In the genomic region with DNA sequence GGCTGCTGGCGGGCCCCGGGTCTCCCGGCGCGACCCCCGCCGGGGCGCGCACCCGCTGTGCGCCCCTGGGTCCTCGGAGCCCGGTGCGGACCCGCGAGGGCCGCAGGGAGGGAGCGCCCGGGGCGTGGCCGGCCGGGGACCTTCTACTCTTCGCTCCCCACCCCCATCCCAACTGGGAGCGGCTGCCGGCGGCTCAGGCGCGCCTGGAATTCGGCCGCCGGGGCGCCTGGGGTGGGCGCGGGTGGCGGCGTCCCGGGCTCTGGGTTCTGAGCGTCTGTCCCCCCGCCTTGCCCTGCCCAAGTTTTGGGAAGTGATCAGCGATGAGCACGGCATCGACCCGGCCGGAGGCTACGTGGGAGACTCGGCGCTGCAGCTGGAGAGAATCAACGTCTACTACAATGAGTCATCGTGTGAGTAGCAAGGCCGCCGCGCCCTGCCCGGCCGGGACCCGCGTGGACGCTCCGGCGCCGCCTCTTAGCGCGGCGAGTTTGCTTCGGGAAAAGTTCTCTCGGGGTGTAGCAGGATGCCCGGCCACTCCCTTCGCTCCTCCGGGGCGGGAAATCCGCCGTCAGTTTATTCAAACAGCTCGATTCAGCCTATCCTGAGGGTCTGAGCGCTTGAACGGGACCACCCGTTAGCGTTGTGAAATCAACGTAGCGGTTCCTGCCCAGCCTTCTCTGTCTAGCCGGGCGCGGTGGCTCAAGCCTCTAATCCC, we compare ENCODE assay signal across 8 cellular contexts. TPM values are rescaled to one million over a fixed set of nuclear protein-coding genes. Genes with fewer than 3 reads are reported as not detected.
DNase-seq lines count a peak whose midpoint lies in the region; ATAC-seq, FAIRE-seq and TF ChIP-seq lines count a peak whose summit lies in the region.

No MANE protein-coding gene starts in this region.

- H4K20me1 ChIP-seq in H1 (replicated peaks in 1 of 2; ENCODE audit: control insufficient read depth in 1 of 2, insufficient read depth in 2 of 2, low read length in 2 of 2), result peaks cover 0 to 3% of the 10 kb centered on the region in 2 experiments

- H3K23ac ChIP-seq in H1 (ENCODE audit: insufficient read length) (no peak overlapping the region), mesenchymal stem cell (ENCODE audit: low read length in 2 of 2) (peak overlapping the region in 1 of 2 experiments; percentile 97)

- H3K27ac ChIP-seq in H1 (ENCODE audit: low read depth, low read length) (no peak overlapping the region; the same call in 1 of the 2 replicates), mesenchymal stem cell (ENCODE audit: low read length, poor library complexity, severe bottlenecking) (peak overlapping the region; percentile 80), thymus (ENCODE audit: low read depth) (peak overlapping the region; percentile 80)

- H2BK120ac ChIP-seq in H1 (replicated peaks; ENCODE audit: low read depth, low read length) (no peak overlapping the region), mesenchymal stem cell (ENCODE audit: low read depth, low read length) (peak overlapping the region; percentile 100)

- H3K9ac ChIP-seq in H1 (replicated peaks in 1 of 4; ENCODE audit: extremely low read depth in 1 of 4, low read depth in 3 of 4, low read length in 3 of 4) (peak overlapping the region in 3 of 4 experiments; percentile 24 to 60 (median 42); a peak in 5 of 7 replicates), mesenchymal stem cell (ENCODE audit: low read length) (peak overlapping the region; percentile 93)

- TF ChIP-seq RAD21 in H1 (IDR thresholded peaks at IDR 0.05 in 1 of 2, conservative IDR thresholded peaks at IDR 0.05 in 1 of 2; ENCODE audit: low read depth in 2 of 2, low read length in 2 of 2), result no peak

- DNase-seq in DMS53 treated with DMSO at 0.1 percent for 48 hours (lab: John Stamatoyannopoulos, UW; ENCODE audit: unreplicated experiment), result peak; percentile 48
- peak; percentile 23 for DNase-seq in SKM-1 (lab: John Stamatoyannopoulos, UW; ENCODE audit: unreplicated experiment)
- DNase-seq in H1 (ENCODE audit: low read depth in 1 of 2, low spot score in 2 of 2), result peak in 1 of 2 experiments; percentile 77
- peak; percentile 92 for DNase-seq in mesenchymal stem cell
- DNase-seq in NCI-H2029 (lab: John Stamatoyannopoulos, UW), result no peak

- POLR2A ChIA-PET in H1 (lab: Charles Lee; ENCODE audit: partially characterized antibody), result interaction anchor here (0.8 to 6.1 kb wide), 11 partner anchors 10 to 64 kb away, joined by 3 to 49 read pairs (median 6); no protein-coding TSS in a partner anchor

- H3K27me3 ChIP-seq in H1 (replicated peaks in 1 of 4; ENCODE audit: control insufficient read depth in 3 of 4, extremely low read depth in 1 of 4, insufficient read depth in 3 of 4, low read length in 3 of 4) (peaks cover 0 to 29% (median 20%) of the 10 kb centered on the region in 4 experiments; a peak in 5 of 7 replicates), mesenchymal stem cell (ENCODE audit: control insufficient read depth in 1 of 2, insufficient read depth in 1 of 2, low read length in 2 of 2) (no peaks in the 10 kb centered on the region), thymus (ENCODE audit: control insufficient read depth, insufficient read depth) (peaks cover 45% of the 10 kb centered on the region)

- H4K91ac ChIP-seq in H1 (replicated peaks; ENCODE audit: insufficient read length, low read length) (no peak overlapping the region), mesenchymal stem cell (ENCODE audit: low read length) (peak overlapping the region; percentile 89)

- H3K79me2 ChIP-seq in H1 (ENCODE audit: control insufficient read depth in 1 of 2, insufficient read depth in 2 of 2, low read length in 2 of 2), result peaks cover 0 to 6% of the 10 kb centered on the region in 2 experiments; a peak in 3 of 4 replicates

- no peak overlapping the region for H2BK12ac ChIP-seq in H1 (ENCODE audit: low read depth, low read length)
- no peak overlapping the region for H2BK12ac ChIP-seq in mesenchymal stem cell (ENCODE audit: low read length in 2 of 2)

- H3K14ac ChIP-seq in H1 (ENCODE audit: insufficient read length) (no peak overlapping the region), mesenchymal stem cell (ENCODE audit: low read length in 2 of 2) (peak overlapping the region in 1 of 2 experiments; percentile 19)

- H2AK5ac ChIP-seq in H1 (ENCODE audit: low read depth, low read length), result no peak overlapping the region
- H2AK5ac ChIP-seq in mesenchymal stem cell (ENCODE audit: low read length, severe bottlenecking), result no peak overlapping the region

- no peak overlapping the region for H2AFZ ChIP-seq in H1 (ENCODE audit: low read length)
- H2AFZ ChIP-seq in mesenchymal stem cell (ENCODE audit: low read depth, low read length), result no peak overlapping the region

- H3K4ac ChIP-seq in H1 (replicated peaks; ENCODE audit: insufficient read length, low read depth, low read length) (no peak overlapping the region), mesenchymal stem cell (ENCODE audit: low read depth in 1 of 2, low read length in 2 of 2) (peak overlapping the region; percentile 91 to 94)

- TF ChIP-seq CTCF in H1 (IDR thresholded peaks at IDR 0.05; ENCODE audit: control extremely low read depth in 1 of 3, insufficient read depth in 1 of 3, low read depth in 1 of 3, low read length in 3 of 3), result no peak

- H3K4me3 ChIP-seq in H1 (ENCODE audit: extremely low read depth in 1 of 4, insufficient read depth in 2 of 4, low read depth in 3 of 4, low read length in 4 of 4) (peak overlapping the region; percentile 63 to 81 (median 70)), mesenchymal stem cell (ENCODE audit: insufficient read depth in 1 of 2, low read depth in 1 of 2, low read length in 2 of 2) (peak overlapping the region; percentile 82 to 93), thymus (ENCODE audit: low read length) (peak overlapping the region; percentile 52)

- peaks cover 0 to 16% (median 12%) of the 10 kb centered on the region in 4 experiments; a peak in 6 of 7 replicates for H3K4me1 ChIP-seq in H1 (replicated peaks in 1 of 4; ENCODE audit: control insufficient read depth in 3 of 4, insufficient read depth in 4 of 4, low read length in 3 of 4)
- H3K4me1 ChIP-seq in mesenchymal stem cell (ENCODE audit: control insufficient read depth, insufficient read depth, low read depth, low read length), result peaks cover 14% of the 10 kb centered on the region
- H3K4me1 ChIP-seq in thymus (ENCODE audit: control insufficient read depth, insufficient read depth, low read length), result no peaks in the 10 kb centered on the region

- H3K23me2 ChIP-seq in H1 (ENCODE audit: low read depth, low read length), result peaks cover 11% of the 10 kb centered on the region

- 1% methylated on average over 47 of the region's 81 CpGs; no CpG with 5 or more reads in 1 of the 2 experiments for WGBS in H1 (ENCODE audit: extremely low coverage in 1 of 2, insufficient coverage in 1 of 2, insufficient read length in 1 of 2, insufficient replicate concordance in 2 of 2, low coverage in 1 of 2, low lambda C conversion rate in 2 of 2, missing lambda C conversion rate in 1 of 2), 2 experiments
- WGBS in mesenchymal stem cell, result under 1% methylated on average over 69 of the region's 81 CpGs
- 2% methylated on average over 81 of the region's 81 CpGs for WGBS in thymus

- peak overlapping the region; percentile 78 for H3K4me2 ChIP-seq in H1 (ENCODE audit: insufficient read depth in 1 of 2, low read depth in 2 of 2, low read length in 2 of 2)
- H3K4me2 ChIP-seq in mesenchymal stem cell (ENCODE audit: low read length, poor library complexity, severe bottlenecking), result peak overlapping the region; percentile 73

- peaks cover 0 to 22% (median 6%) of the 10 kb centered on the region in 4 experiments; a peak in 4 of 8 replicates for H3K36me3 ChIP-seq in H1 (ENCODE audit: control insufficient read depth in 2 of 4, insufficient read depth in 4 of 4, low read length in 3 of 4)
- peaks cover 8 to 39% of the 10 kb centered on the region in 2 experiments for H3K36me3 ChIP-seq in mesenchymal stem cell (ENCODE audit: control insufficient read depth in 1 of 2, insufficient read depth in 2 of 2, low read depth in 1 of 2, low read length in 2 of 2)
- H3K36me3 ChIP-seq in thymus (ENCODE audit: control insufficient read depth, insufficient read depth), result no peaks in the 10 kb centered on the region

- H2BK5ac ChIP-seq in H1 (ENCODE audit: low read depth, low read length), result no peak overlapping the region
- peak overlapping the region; percentile 96 for H2BK5ac ChIP-seq in mesenchymal stem cell (ENCODE audit: low read depth, low read length, poor library complexity, severe bottlenecking)

- no peak overlapping the region for H2BK20ac ChIP-seq in H1 (ENCODE audit: low read length)

- CTCF ChIA-PET in H1 (lab: Charles Lee; ENCODE audit: partially characterized antibody), result interaction anchor here (1.0 to 2.6 kb wide), 6 partner anchors 10 to 37 kb away, joined by 3 to 8 read pairs (median 4); no protein-coding TSS in a partner anchor

- H4K5ac ChIP-seq in H1 (ENCODE audit: insufficient read length, low read depth, low read length), result no peak overlapping the region

- TF ChIP-seq POLR2A in H1 (IDR thresholded peaks at IDR 0.05; ENCODE audit: control extremely low read depth in 1 of 2, low read depth in 2 of 2, low read length in 2 of 2), result no peak; a peak in 1 of 3 replicates

- no peak for TF ChIP-seq EP300 in H1 (IDR thresholded peaks at IDR 0.05; ENCODE audit: borderline replicate concordance in 1 of 2, low read depth in 2 of 2, low read length in 2 of 2)

- H2BK15ac ChIP-seq in H1 (ENCODE audit: low read length) (no peak overlapping the region), mesenchymal stem cell (ENCODE audit: low read depth, poor library complexity, severe bottlenecking) (peak overlapping the region; percentile 52)

- ATAC-seq in GM21360 (IDR thresholded peaks at IDR 0.05; ENCODE audit: unreplicated experiment), result peak; percentile 45
- ATAC-seq in HG03521 (IDR thresholded peaks at IDR 0.05; ENCODE audit: unreplicated experiment), result peak; percentile 47

- no peak for FAIRE-seq in H1 (lab: Jason Lieb, UNC)

- no peaks in the 10 kb centered on the region for H3K9me3 ChIP-seq in H1 (ENCODE audit: insufficient read depth in 2 of 2, low read depth in 1 of 2, low read length in 1 of 2)
- peaks cover 11% of the 10 kb centered on the region for H3K9me3 ChIP-seq in mesenchymal stem cell (ENCODE audit: control insufficient read depth, low read length)
- no peaks in the 10 kb centered on the region for H3K9me3 ChIP-seq in thymus (ENCODE audit: control insufficient read depth)

- H3K56ac ChIP-seq in H1 (replicated peaks; ENCODE audit: insufficient read length, low read depth, low read length), result no peak overlapping the region

- no peaks in the 10 kb centered on the region for H3K79me1 ChIP-seq in H1 (ENCODE audit: low read depth, low read length)
- peaks cover 6% of the 10 kb centered on the region for H3K79me1 ChIP-seq in mesenchymal stem cell (replicated peaks; ENCODE audit: low read length, poor library complexity, severe bottlenecking)

- H4K8ac ChIP-seq in H1 (ENCODE audit: extremely low read depth, insufficient read depth, low read length) (peak overlapping the region; percentile 87), mesenchymal stem cell (ENCODE audit: low read length) (peak overlapping the region; percentile 92)

- peak overlapping the region; percentile 60; the same call in 1 of the 2 replicates for H3K18ac ChIP-seq in H1 (ENCODE audit: extremely low read depth, low read length)
- peak overlapping the region; percentile 97 to 99 for H3K18ac ChIP-seq in mesenchymal stem cell (ENCODE audit: low read depth in 1 of 2, low read length in 2 of 2)

RNA-seq across cellular contexts. Expression of a gene that starts 0.5 kb away (rescaled TPM):
- total RNA-seq in H1 (2021; fragmentation: NEBNext Ultra II Directional; extraction: Animal tissue kit (Norgen Biotek cat#: 25700)), result 126 and 128 TPM in 2 replicates
- polyA plus RNA-seq in H1 (2011; rRNA removed) (223 and 288 TPM in 2 replicates), thymus (46.6 TPM)
- 206 TPM for polyA plus RNA-seq in H1 (2011; cell fraction: cytosol; rRNA removed)
- polyA plus RNA-seq in H1 (2011; cell fraction: nucleus; rRNA removed), result 196 TPM
- polyA plus RNA-seq in H1 (2012, experiment 1 of 2), result 96.3 to 131 TPM (median 121 TPM) in 4 replicates
- polyA plus RNA-seq in H1 (2012, experiment 2 of 2), result 81.1 TPM
- 88.3 TPM for polyA plus RNA-seq in H1 (2013, experiment 1 of 2)
- polyA plus RNA-seq in H1 (2013, experiment 2 of 2), result 92.6 TPM
- polyA minus RNA-seq in H1 (2011; rRNA and poly(A)+ RNA removed), result 69.6 and 75.5 TPM in 2 replicates
- polyA minus RNA-seq in H1 (2011; cell fraction: cytosol; rRNA and poly(A)+ RNA removed), result 91.3 TPM
- 58.7 TPM for polyA minus RNA-seq in H1 (2011; cell fraction: nucleus; rRNA and poly(A)+ RNA removed)
- polyA plus RNA-seq in mesenchymal stem cell (2013, experiment 1 of 2), result 234 TPM
- polyA plus RNA-seq in mesenchymal stem cell (2013, experiment 2 of 2), result 237 TPM

RNA-seq across cellular contexts. Expression of a gene that starts 54.4 kb away (rescaled TPM):
- not detected in 2 replicates for total RNA-seq in H1 (2021; fragmentation: NEBNext Ultra II Directional; extraction: Animal tissue kit (Norgen Biotek cat#: 25700))
- 0.06 TPM in 1 of 2 replicates, not detected in the other for polyA plus RNA-seq in H1 (2011; rRNA removed)
- not detected for polyA plus RNA-seq in H1 (2011; cell fraction: cytosol; rRNA removed)
- polyA plus RNA-seq in H1 (2011; cell fraction: nucleus; rRNA removed), result 0.09 TPM
- not detected in 4 replicates for polyA plus RNA-seq in H1 (2012, experiment 1 of 2)
- polyA plus RNA-seq in H1 (2012, experiment 2 of 2), result not detected
- polyA plus RNA-seq in H1 (2013, experiment 1 of 2), result 0.12 TPM
- polyA plus RNA-seq in H1 (2013, experiment 2 of 2), result 0.15 TPM
- not detected in 2 replicates for polyA minus RNA-seq in H1 (2011; rRNA and poly(A)+ RNA removed)
- not detected for polyA minus RNA-seq in H1 (2011; cell fraction: cytosol; rRNA and poly(A)+ RNA removed)
- polyA minus RNA-seq in H1 (2011; cell fraction: nucleus; rRNA and poly(A)+ RNA removed), result not detected
- not detected for polyA plus RNA-seq in mesenchymal stem cell (2013, experiment 1 of 2)
- polyA plus RNA-seq in mesenchymal stem cell (2013, experiment 2 of 2), result not detected
- polyA plus RNA-seq in thymus, result 0.82 TPM
